Comparison of ENCODE assay signal across 1 cellular context in genomic region chr4:182147391-182147790, GRCh38.
TF ChIP-seq lines count a peak whose summit lies in the region.

No MANE protein-coding gene starts in this region.

TF ChIP-seq in GM23338, 12 proteins besides CTCF, POLR2A, EP300 and RAD21 (continued from another document):
- no peak for TF ChIP-seq ZNF462 (CRISPR knock-in tag; IDR thresholded peaks at IDR 0.05)
- no peak for TF ChIP-seq CREB1 (CRISPR knock-in tag; IDR thresholded peaks at IDR 0.05; ENCODE audit: low read depth)
- TF ChIP-seq NANOG (IDR thresholded peaks at IDR 0.05; ENCODE audit: borderline replicate concordance), result no peak
